ENCODE assay signal across 28 cellular contexts in genomic region chr1:75211648-75212047, GRCh38.
"Had no signal": no experiment of that assay in that cellular context is flagged by ENCODE, and none has a peak within 500 bp of the region (broad histone marks: within the 10 kb centered on the region; RNA-seq: fewer than 3 reads in every experiment).

No MANE protein-coding gene starts in this region.

- H3K79me2 ChIP-seq: parathyroid adenoma had no signal

- H2AFZ ChIP-seq: neural progenitor cell, parathyroid adenoma had no signal

- ATAC-seq: natural killer cell; psoas muscle; right cardiac atrium; sciatic nerve; stimulated activated memory B cell treated with anti-CD40 and anti-IgM and Interleukin-4, amounts not matched to agents 10 μg/mL and 1 μg/mL and 100 μg/mL, for 72 hours; stimulated activated naive CD8-positive, alpha-beta T cell treated with anti-CD3 and anti-CD28 coated beads, Interleukin-15, amount 100 ng/mL, for 72 hours; stimulated activated naive CD8-positive, alpha-beta T cell treated with anti-CD3 and anti-CD28 coated beads, Interleukin-15, Interleukin-2, amounts not matched to agents 100 U/mL and 50 U/mL, for 24 hours; upper lobe of right lung had no signal

- H3K27ac ChIP-seq: neural progenitor cell, ovary, parathyroid adenoma, psoas muscle, skin epidermis, spleen, suprapubic skin, testis, tibial artery, transverse colon, upper lobe of right lung, uterus had no signal

- H3K4me2 ChIP-seq: neural progenitor cell, smooth muscle cell had no signal

- H3K9me3 ChIP-seq: ovary, psoas muscle, spleen, suprapubic skin, testis, tibial artery, transverse colon, upper lobe of right lung, uterus had no signal

- H3K27me3 ChIP-seq: neural progenitor cell, ovary, spleen, suprapubic skin, testis, tibial artery, transverse colon, upper lobe of right lung, uterus had no signal

- H3K4me1 ChIP-seq: neural progenitor cell, parathyroid adenoma, psoas muscle, spleen, suprapubic skin, testis, tibial artery, transverse colon, upper lobe of right lung, uterus had no signal

- H3K9ac ChIP-seq: neural progenitor cell, parathyroid adenoma had no signal

- H3K36me3 ChIP-seq: neural progenitor cell, ovary, spleen, suprapubic skin, tibial artery, transverse colon, upper lobe of right lung, uterus had no signal

- DNase-seq: natural killer cell; occipital lobe; ovary; posterior cingulate gyrus; psoas muscle; right cardiac atrium; spleen; stimulated activated CD4-positive, alpha-beta T cell treated with anti-CD3 and anti-CD28 coated beads, Interleukin-12 subunit alpha, Interleukin-12 subunit beta, amount 100 ng/mL, for 4 hours; stimulated activated CD4-positive, alpha-beta T cell treated with anti-CD3 and anti-CD28 coated beads, Interleukin-1b, Interleukin-23, amount 100 ng/mL, for 48 hours; stimulated activated CD4-positive, alpha-beta T cell treated with anti-CD3 and anti-CD28 coated beads, Interleukin-4, amount 100 ng/mL, for 1 hour; stimulated activated CD4-positive, alpha-beta T cell treated with anti-CD3 and anti-CD28 coated beads, Interleukin-4, amount 100 ng/mL, for 4 hours; stimulated activated CD8-positive, alpha-beta memory T cell treated with anti-CD3 and anti-CD28 coated beads, Interleukin-4, amount 100 ng/mL, for 48 hours; stimulated activated naive CD4-positive, alpha-beta T cell; stimulated activated naive CD8-positive, alpha-beta T cell treated with anti-CD3 and anti-CD28 coated beads, Interleukin-15, amount 100 ng/mL, for 72 hours; stimulated activated naive CD8-positive, alpha-beta T cell treated with anti-CD3 and anti-CD28 coated beads, Interleukin-15, Interleukin-2, amounts not matched to agents 100 U/mL and 50 U/mL, for 24 hours; substantia nigra; testis; tibial artery; transverse colon; upper lobe of right lung; uterus had no signal

- H3K4me3 ChIP-seq: neural progenitor cell, ovary, psoas muscle, skin epidermis, smooth muscle cell, spleen, suprapubic skin, testis, tibial artery, transverse colon, upper lobe of right lung, uterus had no signal
